In the genomic region with DNA sequence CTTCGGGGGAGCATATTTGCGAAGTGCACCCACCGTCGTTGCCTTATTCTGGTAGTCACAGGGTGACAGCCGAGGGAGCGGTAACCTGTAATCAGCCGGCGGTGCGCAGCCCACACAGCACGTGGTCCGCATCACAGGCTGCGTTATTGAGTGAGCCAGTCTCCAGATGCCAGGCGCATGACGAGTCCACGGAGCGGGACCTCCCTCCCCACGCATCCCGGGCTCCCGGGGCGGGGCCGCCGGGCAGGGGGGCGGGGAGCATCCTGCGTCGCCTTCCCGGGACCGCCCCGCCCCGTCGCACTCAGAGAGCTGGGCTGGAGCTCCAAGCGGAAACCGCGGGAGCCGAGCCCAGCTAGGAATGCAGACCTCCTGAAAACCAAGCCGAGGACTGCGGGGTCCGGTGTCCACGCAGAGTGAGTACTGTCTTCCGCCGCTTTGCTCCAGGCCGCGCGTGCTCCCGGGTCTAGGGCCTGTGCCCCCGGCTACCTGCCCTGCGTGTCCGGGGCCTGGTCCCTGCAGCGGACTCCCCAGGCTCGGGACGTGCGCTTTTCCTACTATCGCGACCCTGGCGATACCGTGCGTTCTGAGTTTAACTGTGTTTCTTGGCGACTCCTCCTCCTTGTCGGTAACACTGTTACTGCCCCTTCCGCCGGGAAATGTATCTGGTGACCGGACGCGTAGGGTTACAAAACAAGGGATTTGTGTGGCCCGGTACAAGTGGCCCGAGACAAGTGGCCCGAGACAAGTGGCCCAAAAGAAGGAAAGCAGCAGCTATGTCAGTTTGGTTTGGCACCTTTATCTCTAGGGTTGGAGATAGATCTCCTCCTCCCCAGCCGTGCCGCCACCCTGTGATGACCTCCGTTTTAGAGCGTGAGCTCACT, we compare ENCODE assay signal across 1 cellular context.
A peak's percentile ranks its signal among the peaks of the same experiment; 100 is the strongest.
TF ChIP-seq lines count a peak whose summit lies in the region.

No MANE protein-coding gene starts in this region.

TF ChIP-seq in K562, 482 proteins besides CTCF, POLR2A, EP300 and RAD21 (continued from another document and continues in another):
- peak; percentile 74; the same call in 1 of the 2 replicates for TF ChIP-seq ZNF395 (CRISPR knock-in tag; IDR thresholded peaks at IDR 0.05)
- TF ChIP-seq ZNF584 (CRISPR knock-in tag; IDR thresholded peaks at IDR 0.05; ENCODE audit: low read depth) = peak; percentile 77
- TF ChIP-seq ZNF324 (CRISPR knock-in tag; IDR thresholded peaks at IDR 0.05) = no peak
- TF ChIP-seq E2F1 (CRISPR knock-in tag; IDR thresholded peaks at IDR 0.05) = no peak
- no peak for TF ChIP-seq SP2 (IDR thresholded peaks at IDR 0.05; ENCODE audit: extremely low read depth, low read depth, low read length, poor library complexity, severe bottlenecking)
- TF ChIP-seq DLX4 (CRISPR knock-in tag; IDR thresholded peaks at IDR 0.05) = no peak
- peak; percentile 64 for TF ChIP-seq TEAD4 (IDR thresholded peaks at IDR 0.05; ENCODE audit: low read length)
- TF ChIP-seq TEAD4 (CRISPR knock-in tag; IDR thresholded peaks at IDR 0.05; ENCODE audit: borderline replicate concordance) = no peak; the same call in 1 of the 2 replicates
- TF ChIP-seq NR2F6 (CRISPR knock-in tag; IDR thresholded peaks at IDR 0.05) = no peak
- TF ChIP-seq ATF3 (IDR thresholded peaks at IDR 0.05) = peak; percentile 52
- TF ChIP-seq ATF3 (CRISPR knock-in tag; conservative IDR thresholded peaks at IDR 0.05) = no peak
- no peak for TF ChIP-seq BCOR (IDR thresholded peaks at IDR 0.05)
- TF ChIP-seq, protein P1, sequence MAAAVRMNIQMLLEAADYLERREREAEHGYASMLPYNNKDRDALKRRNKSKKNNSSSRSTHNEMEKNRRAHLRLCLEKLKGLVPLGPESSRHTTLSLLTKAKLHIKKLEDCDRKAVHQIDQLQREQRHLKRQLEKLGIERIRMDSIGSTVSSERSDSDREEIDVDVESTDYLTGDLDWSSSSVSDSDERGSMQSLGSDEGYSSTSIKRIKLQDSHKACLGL (CRISPR knock-in tag; IDR thresholded peaks at IDR 0.05; ENCODE audit: borderline replicate concordance, poor library complexity, severe bottlenecking) = no peak
- no peak for TF ChIP-seq ZNF24 (IDR thresholded peaks at IDR 0.05)
- no peak for TF ChIP-seq ZNF41 (CRISPR knock-in tag; conservative IDR thresholded peaks at IDR 0.05)
- no peak for TF ChIP-seq XRCC3 (IDR thresholded peaks at IDR 0.05)
- TF ChIP-seq TEAD1 (CRISPR knock-in tag; IDR thresholded peaks at IDR 0.05) = peak; percentile 87 to 95
- TF ChIP-seq PPARD (CRISPR knock-in tag; IDR thresholded peaks at IDR 0.05) = no peak
- TF ChIP-seq TAL1 (IDR thresholded peaks at IDR 0.05) = no peak
- no peak for TF ChIP-seq MCM5 (IDR thresholded peaks at IDR 0.05; ENCODE audit: low read depth)
- no peak for TF ChIP-seq OTX1 (CRISPR knock-in tag; IDR thresholded peaks at IDR 0.05)
- TF ChIP-seq ZNF717 (CRISPR knock-in tag; IDR thresholded peaks at IDR 0.05) = no peak
- TF ChIP-seq, protein P2, sequence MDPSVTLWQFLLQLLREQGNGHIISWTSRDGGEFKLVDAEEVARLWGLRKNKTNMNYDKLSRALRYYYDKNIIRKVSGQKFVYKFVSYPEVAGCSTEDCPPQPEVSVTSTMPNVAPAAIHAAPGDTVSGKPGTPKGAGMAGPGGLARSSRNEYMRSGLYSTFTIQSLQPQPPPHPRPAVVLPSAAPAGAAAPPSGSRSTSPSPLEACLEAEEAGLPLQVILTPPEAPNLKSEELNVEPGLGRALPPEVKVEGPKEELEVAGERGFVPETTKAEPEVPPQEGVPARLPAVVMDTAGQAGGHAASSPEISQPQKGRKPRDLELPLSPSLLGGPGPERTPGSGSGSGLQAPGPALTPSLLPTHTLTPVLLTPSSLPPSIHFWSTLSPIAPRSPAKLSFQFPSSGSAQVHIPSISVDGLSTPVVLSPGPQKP (CRISPR knock-in tag; IDR thresholded peaks at IDR 0.05) = no peak
- TF ChIP-seq, protein P3, sequence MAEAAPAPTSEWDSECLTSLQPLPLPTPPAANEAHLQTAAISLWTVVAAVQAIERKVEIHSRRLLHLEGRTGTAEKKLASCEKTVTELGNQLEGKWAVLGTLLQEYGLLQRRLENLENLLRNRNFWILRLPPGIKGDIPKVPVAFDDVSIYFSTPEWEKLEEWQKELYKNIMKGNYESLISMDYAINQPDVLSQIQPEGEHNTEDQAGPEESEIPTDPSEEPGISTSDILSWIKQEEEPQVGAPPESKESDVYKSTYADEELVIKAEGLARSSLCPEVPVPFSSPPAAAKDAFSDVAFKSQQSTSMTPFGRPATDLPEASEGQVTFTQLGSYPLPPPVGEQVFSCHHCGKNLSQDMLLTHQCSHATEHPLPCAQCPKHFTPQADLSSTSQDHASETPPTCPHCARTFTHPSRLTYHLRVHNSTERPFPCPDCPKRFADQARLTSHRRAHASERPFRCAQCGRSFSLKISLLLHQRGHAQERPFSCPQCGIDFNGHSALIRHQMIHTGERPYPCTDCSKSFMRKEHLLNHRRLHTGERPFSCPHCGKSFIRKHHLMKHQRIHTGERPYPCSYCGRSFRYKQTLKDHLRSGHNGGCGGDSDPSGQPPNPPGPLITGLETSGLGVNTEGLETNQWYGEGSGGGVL (CRISPR knock-in tag; IDR thresholded peaks at IDR 0.05) = no peak
- TF ChIP-seq, protein P4, sequence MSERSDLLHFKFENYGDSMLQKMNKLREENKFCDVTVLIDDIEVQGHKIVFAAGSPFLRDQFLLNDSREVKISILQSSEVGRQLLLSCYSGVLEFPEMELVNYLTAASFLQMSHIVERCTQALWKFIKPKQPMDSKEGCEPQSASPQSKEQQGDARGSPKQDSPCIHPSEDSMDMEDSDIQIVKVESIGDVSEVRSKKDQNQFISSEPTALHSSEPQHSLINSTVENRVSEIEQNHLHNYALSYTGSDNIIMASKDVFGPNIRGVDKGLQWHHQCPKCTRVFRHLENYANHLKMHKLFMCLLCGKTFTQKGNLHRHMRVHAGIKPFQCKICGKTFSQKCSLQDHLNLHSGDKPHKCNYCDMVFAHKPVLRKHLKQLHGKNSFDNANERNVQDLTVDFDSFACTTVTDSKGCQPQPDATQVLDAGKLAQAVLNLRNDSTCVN (CRISPR knock-in tag; IDR thresholded peaks at IDR 0.05) = no peak
- no peak for TF ChIP-seq CREB5 (CRISPR knock-in tag; IDR thresholded peaks at IDR 0.05)
- TF ChIP-seq FOXA1 (IDR thresholded peaks at IDR 0.05; ENCODE audit: borderline replicate concordance) = no peak
- TF ChIP-seq BRD9 (IDR thresholded peaks at IDR 0.05; ENCODE audit: low read depth, partially characterized antibody) = no peak
- peak; percentile 94 for TF ChIP-seq USF1 (CRISPR knock-in tag; IDR thresholded peaks at IDR 0.05)
- TF ChIP-seq SMAD4 (CRISPR knock-in tag; conservative IDR thresholded peaks at IDR 0.05) = 0 out of 2 replicates have a peak, but pooled peaks have one; percentile 14
- TF ChIP-seq SNIP1 (IDR thresholded peaks at IDR 0.05; ENCODE audit: low read depth) = no peak
- TF ChIP-seq, protein P5, sequence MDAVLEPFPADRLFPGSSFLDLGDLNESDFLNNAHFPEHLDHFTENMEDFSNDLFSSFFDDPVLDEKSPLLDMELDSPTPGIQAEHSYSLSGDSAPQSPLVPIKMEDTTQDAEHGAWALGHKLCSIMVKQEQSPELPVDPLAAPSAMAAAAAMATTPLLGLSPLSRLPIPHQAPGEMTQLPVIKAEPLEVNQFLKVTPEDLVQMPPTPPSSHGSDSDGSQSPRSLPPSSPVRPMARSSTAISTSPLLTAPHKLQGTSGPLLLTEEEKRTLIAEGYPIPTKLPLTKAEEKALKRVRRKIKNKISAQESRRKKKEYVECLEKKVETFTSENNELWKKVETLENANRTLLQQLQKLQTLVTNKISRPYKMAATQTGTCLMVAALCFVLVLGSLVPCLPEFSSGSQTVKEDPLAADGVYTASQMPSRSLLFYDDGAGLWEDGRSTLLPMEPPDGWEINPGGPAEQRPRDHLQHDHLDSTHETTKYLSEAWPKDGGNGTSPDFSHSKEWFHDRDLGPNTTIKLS (IDR thresholded peaks at IDR 0.05; ENCODE audit: borderline replicate concordance, low read depth) = no peak; the same call in 1 of the 2 replicates
- TF ChIP-seq POLR2AphosphoS2 (IDR thresholded peaks at IDR 0.05; ENCODE audit: low read length) = no peak
- TF ChIP-seq RBFOX2 (IDR thresholded peaks at IDR 0.05; ENCODE audit: low read depth, low read length) = peak; percentile 93
- no peak for TF ChIP-seq E2F3 (CRISPR knock-in tag; IDR thresholded peaks at IDR 0.05)
- peak in 1 of 2 experiments; percentile 67; a peak in 1 of 4 replicates for TF ChIP-seq TRIM24 (IDR thresholded peaks at IDR 0.05)
- TF ChIP-seq TAF1 (IDR thresholded peaks at IDR 0.05; ENCODE audit: control insufficient read depth, extremely low read depth, insufficient read depth, low read length, severe bottlenecking) = peak; percentile 58
- TF ChIP-seq, protein P6, sequence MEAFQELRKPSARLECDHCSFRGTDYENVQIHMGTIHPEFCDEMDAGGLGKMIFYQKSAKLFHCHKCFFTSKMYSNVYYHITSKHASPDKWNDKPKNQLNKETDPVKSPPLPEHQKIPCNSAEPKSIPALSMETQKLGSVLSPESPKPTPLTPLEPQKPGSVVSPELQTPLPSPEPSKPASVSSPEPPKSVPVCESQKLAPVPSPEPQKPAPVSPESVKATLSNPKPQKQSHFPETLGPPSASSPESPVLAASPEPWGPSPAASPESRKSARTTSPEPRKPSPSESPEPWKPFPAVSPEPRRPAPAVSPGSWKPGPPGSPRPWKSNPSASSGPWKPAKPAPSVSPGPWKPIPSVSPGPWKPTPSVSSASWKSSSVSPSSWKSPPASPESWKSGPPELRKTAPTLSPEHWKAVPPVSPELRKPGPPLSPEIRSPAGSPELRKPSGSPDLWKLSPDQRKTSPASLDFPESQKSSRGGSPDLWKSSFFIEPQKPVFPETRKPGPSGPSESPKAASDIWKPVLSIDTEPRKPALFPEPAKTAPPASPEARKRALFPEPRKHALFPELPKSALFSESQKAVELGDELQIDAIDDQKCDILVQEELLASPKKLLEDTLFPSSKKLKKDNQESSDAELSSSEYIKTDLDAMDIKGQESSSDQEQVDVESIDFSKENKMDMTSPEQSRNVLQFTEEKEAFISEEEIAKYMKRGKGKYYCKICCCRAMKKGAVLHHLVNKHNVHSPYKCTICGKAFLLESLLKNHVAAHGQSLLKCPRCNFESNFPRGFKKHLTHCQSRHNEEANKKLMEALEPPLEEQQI (IDR thresholded peaks at IDR 0.05) = no peak
